8 cellular contexts compared by ENCODE assay signal in genomic region chr4:82799006-82799881, GRCh38. TPM values are rescaled to one million over a fixed set of nuclear protein-coding genes. Genes with fewer than 3 reads are reported as not detected.
DNase-seq lines count a peak whose midpoint lies in the region; ATAC-seq lines count a peak whose summit lies in the region.

No MANE protein-coding gene starts in this region.

- peak; percentile 27 for ATAC-seq in HG03159 (IDR thresholded peaks at IDR 0.05; ENCODE audit: unreplicated experiment)
- ATAC-seq in stimulated activated memory B cell treated with anti-CD40 and anti-IgM and Interleukin-4, amounts not matched to agents 10 μg/mL and 1 μg/mL and 100 μg/mL, for 72 hours: peak; percentile 31

- peak; percentile 19 for DNase-seq in ELR (ENCODE audit: low read depth)
- no peak for DNase-seq in activated T-helper 2 cell treated with anti-CD3 and anti-CD28 coated beads, Interferon-gamma antibody, Interleukin-2, Interleukin-4, amounts not matched to agents 10 μg/mL and 5 μg/mL and 100 μg/mL, durations not matched to agents 14 hours and 24 hours and 36 hours (ENCODE audit: low spot score)
- DNase-seq in iPS DF 6.9 (ENCODE audit: low read depth, low spot score): no peak
- no peak for DNase-seq in 8988T
- no peak for DNase-seq in NCI-H2196 treated with DMSO at 0.1 percent for 48 hours (lab: John Stamatoyannopoulos, UW; ENCODE audit: unreplicated experiment)
- no peak for DNase-seq in epidermal melanocyte (ENCODE audit: insufficient read length, low spot score)

- H3K36me3 Mint-ChIP-seq in activated T-helper 2 cell treated with anti-CD3 and anti-CD28 coated beads, Interferon-gamma antibody, Interleukin-2, Interleukin-4, amounts not matched to agents 10 μg/mL and 5 μg/mL and 100 μg/mL, durations not matched to agents 14 hours and 24 hours and 36 hours (ENCODE audit: low read depth): no peaks in the 10 kb centered on the region
- no peaks in the 10 kb centered on the region for H3K36me3 Mint-ChIP-seq in stimulated activated memory B cell treated with anti-CD40 and anti-IgM and Interleukin-4, amounts not matched to agents 10 μg/mL and 1 μg/mL and 100 μg/mL, for 72 hours

- no peak overlapping the region for H3K27ac Mint-ChIP-seq in activated T-helper 2 cell treated with anti-CD3 and anti-CD28 coated beads, Interferon-gamma antibody, Interleukin-2, Interleukin-4, amounts not matched to agents 10 μg/mL and 5 μg/mL and 100 μg/mL, durations not matched to agents 14 hours and 24 hours and 36 hours
- H3K27ac Mint-ChIP-seq in stimulated activated memory B cell treated with anti-CD40 and anti-IgM and Interleukin-4, amounts not matched to agents 10 μg/mL and 1 μg/mL and 100 μg/mL, for 72 hours: no peak overlapping the region

- H3K27ac ChIP-seq in iPS DF 6.9 (ENCODE audit: low read length): no peak overlapping the region

- intact Hi-C loops in activated T-helper 2 cell treated with anti-CD3 and anti-CD28 coated beads, Interferon-gamma antibody, Interleukin-2, Interleukin-4, amounts not matched to agents 10 μg/mL and 5 μg/mL and 100 μg/mL, durations not matched to agents 14 hours and 24 hours and 36 hours (cut with micrococcal nuclease): no loop called here

- H3K4me1 Mint-ChIP-seq in activated T-helper 2 cell treated with anti-CD3 and anti-CD28 coated beads, Interferon-gamma antibody, Interleukin-2, Interleukin-4, amounts not matched to agents 10 μg/mL and 5 μg/mL and 100 μg/mL, durations not matched to agents 14 hours and 24 hours and 36 hours (ENCODE audit: low read depth): peaks cover 6% of the 10 kb centered on the region
- H3K4me1 Mint-ChIP-seq in stimulated activated memory B cell treated with anti-CD40 and anti-IgM and Interleukin-4, amounts not matched to agents 10 μg/mL and 1 μg/mL and 100 μg/mL, for 72 hours: peaks cover 19% of the 10 kb centered on the region

- WGBS in iPS DF 6.9 (ENCODE audit: insufficient coverage, insufficient read length): no CpG with 5 or more reads among the region's 25 CpGs

- no peaks in the 10 kb centered on the region for H3K36me3 ChIP-seq in iPS DF 6.9 (ENCODE audit: control insufficient read depth, insufficient read depth, low read length)

- peak overlapping the region; percentile 73 for H3K4me3 Mint-ChIP-seq in activated T-helper 2 cell treated with anti-CD3 and anti-CD28 coated beads, Interferon-gamma antibody, Interleukin-2, Interleukin-4, amounts not matched to agents 10 μg/mL and 5 μg/mL and 100 μg/mL, durations not matched to agents 14 hours and 24 hours and 36 hours (ENCODE audit: low read depth)
- peak overlapping the region; percentile 81 for H3K4me3 Mint-ChIP-seq in stimulated activated memory B cell treated with anti-CD40 and anti-IgM and Interleukin-4, amounts not matched to agents 10 μg/mL and 1 μg/mL and 100 μg/mL, for 72 hours

- no peaks in the 10 kb centered on the region for H3K9me3 Mint-ChIP-seq in activated T-helper 2 cell treated with anti-CD3 and anti-CD28 coated beads, Interferon-gamma antibody, Interleukin-2, Interleukin-4, amounts not matched to agents 10 μg/mL and 5 μg/mL and 100 μg/mL, durations not matched to agents 14 hours and 24 hours and 36 hours
- no peaks in the 10 kb centered on the region for H3K9me3 Mint-ChIP-seq in stimulated activated memory B cell treated with anti-CD40 and anti-IgM and Interleukin-4, amounts not matched to agents 10 μg/mL and 1 μg/mL and 100 μg/mL, for 72 hours

- H3K4me1 ChIP-seq in iPS DF 6.9 (ENCODE audit: control insufficient read depth, insufficient read depth, low read length): peaks cover 4% of the 10 kb centered on the region; the same call in 1 of the 2 replicates

- peaks cover 51% of the 10 kb centered on the region for H3K27me3 ChIP-seq in iPS DF 6.9 (ENCODE audit: control insufficient read depth, insufficient read depth, low read length)

- peaks cover 62% of the 10 kb centered on the region for H3K27me3 Mint-ChIP-seq in activated T-helper 2 cell treated with anti-CD3 and anti-CD28 coated beads, Interferon-gamma antibody, Interleukin-2, Interleukin-4, amounts not matched to agents 10 μg/mL and 5 μg/mL and 100 μg/mL, durations not matched to agents 14 hours and 24 hours and 36 hours (ENCODE audit: low read depth)
- peaks cover 72% of the 10 kb centered on the region for H3K27me3 Mint-ChIP-seq in stimulated activated memory B cell treated with anti-CD40 and anti-IgM and Interleukin-4, amounts not matched to agents 10 μg/mL and 1 μg/mL and 100 μg/mL, for 72 hours

- no peaks in the 10 kb centered on the region for H3K9me3 ChIP-seq in iPS DF 6.9 (ENCODE audit: control insufficient read depth, insufficient read depth, low read length)

- H3K4me3 ChIP-seq in iPS DF 6.9 (ENCODE audit: low read length): peak overlapping the region; percentile 23; the same call in 1 of the 2 replicates

RNA-seq across cellular contexts. Expression of gene SCD5, which starts 0.6 kb away (rescaled TPM):
- total RNA-seq in activated T-helper 2 cell treated with anti-CD3 and anti-CD28 coated beads, Interferon-gamma antibody, Interleukin-2, Interleukin-4, amounts not matched to agents 10 μg/mL and 5 μg/mL and 100 μg/mL, durations not matched to agents 14 hours and 24 hours and 36 hours: 1.0 and 1.1 TPM in 2 replicates
